In genomic region chr21:17609681-17610080, GRCh38 we compare ENCODE assay signal across 2 cellular contexts.
TF ChIP-seq lines count a peak whose summit lies in the region.

No MANE protein-coding gene starts in this region.

TF ChIP-seq in HEK293, 187 proteins besides CTCF, POLR2A, EP300 and RAD21:
- TF ChIP-seq ZNF600 (tag by site-specific recombination; IDR thresholded peaks at IDR 0.05) (no peak), ZNF146 (tag by site-specific recombination; IDR thresholded peaks at IDR 0.05) (peak; percentile 81), ZNF280D (tag by site-specific recombination; IDR thresholded peaks at IDR 0.05) (0 out of 2 replicates have a peak, but pooled peaks have one; percentile 25)
TF ChIP-seq in HEK293: peak in this region for 2.

TF ChIP-seq in GM12878, 131 proteins besides CTCF, POLR2A, EP300 and RAD21:
- TF ChIP-seq NFYA (IDR thresholded peaks at IDR 0.05; ENCODE audit: borderline replicate concordance, low read depth, low read length) (no peak), ZNF217 (IDR thresholded peaks at IDR 0.05) (peak; percentile 78; the same call in 1 of the 2 replicates)
